8 cellular contexts compared by ENCODE assay signal in genomic region chr3:183698760-183699159, GRCh38. TPM values are rescaled to one million over a fixed set of nuclear protein-coding genes. Genes with fewer than 3 reads are reported as not detected.
DNase-seq lines count a peak whose midpoint lies in the region; ATAC-seq, FAIRE-seq and TF ChIP-seq lines count a peak whose summit lies in the region.

No MANE protein-coding gene starts in this region.

- no peak overlapping the region for H3K23ac ChIP-seq in mesendoderm (ENCODE audit: low read length)

- ATAC-seq in upper lobe of left lung (ENCODE audit: low FRiP score in 2 of 2) = peak in 1 of 2 donors; percentile 66
- ATAC-seq in HG03342 (IDR thresholded peaks at IDR 0.05; ENCODE audit: unreplicated experiment) = no peak
- no peak for ATAC-seq in GM18502 (IDR thresholded peaks at IDR 0.05; ENCODE audit: poor library complexity, unreplicated experiment)

- H2BK5ac ChIP-seq in mesendoderm (ENCODE audit: low read length) = no peak overlapping the region

- TF ChIP-seq CTCF in Peyer's patch (IDR thresholded peaks at IDR 0.05) (no peak), coronary artery (IDR thresholded peaks at IDR 0.05) (no peak), upper lobe of left lung (IDR thresholded peaks at IDR 0.05) (no peak)

- DNase-seq in AG08395 (ENCODE audit: low spot score) (peak; percentile 32), GM19239 (ENCODE audit: insufficient read length, low spot score) (no peak), Peyer's patch (peak in 2 of 3 donors; percentile 41 to 51), coronary artery (ENCODE audit: low spot score) (no peak), mesendoderm (peak; percentile 46), upper lobe of left lung (peak in 1 of 2 donors; percentile 49)

- H2AK5ac ChIP-seq in mesendoderm (ENCODE audit: low read length) = no peak overlapping the region

- H3K79me1 ChIP-seq in mesendoderm (ENCODE audit: low read length) = peaks cover 3% of the 10 kb centered on the region

- peak overlapping the region; percentile 74 for H3K9ac ChIP-seq in mesendoderm (ENCODE audit: low read length)

- H3K36me3 ChIP-seq in Peyer's patch (no peaks in the 10 kb centered on the region), mesendoderm (ENCODE audit: control insufficient read depth, insufficient read depth, low read length) (no peaks in the 10 kb centered on the region), upper lobe of left lung (peaks cover 0 to 6% (median 2%) of the 10 kb centered on the region in 4 donors)

- H3K4me2 ChIP-seq in mesendoderm (ENCODE audit: low read length) = peak overlapping the region; percentile 85

- peak overlapping the region in 3 of 4 donors; percentile 2 to 92 (median 92) for H3K27ac ChIP-seq in Peyer's patch
- peak overlapping the region; percentile 91 to 95 for H3K27ac ChIP-seq in coronary artery
- H3K27ac ChIP-seq in mesendoderm (ENCODE audit: low read depth, low read length) = no peak overlapping the region
- peak overlapping the region; percentile 88 to 96 (median 90) for H3K27ac ChIP-seq in upper lobe of left lung

- H3K79me2 ChIP-seq in mesendoderm (ENCODE audit: control insufficient read depth, insufficient read depth, low read length) = peaks cover 54% of the 10 kb centered on the region

- TF ChIP-seq POLR2A in Peyer's patch (IDR thresholded peaks at IDR 0.05) = no peak
- TF ChIP-seq POLR2A in upper lobe of left lung (IDR thresholded peaks at IDR 0.05) = no peak

- peaks cover 0 to 14% (median 2%) of the 10 kb centered on the region in 4 donors for H3K4me1 ChIP-seq in Peyer's patch
- H3K4me1 ChIP-seq in mesendoderm (ENCODE audit: control insufficient read depth, low read depth, low read length) = peaks cover 3% of the 10 kb centered on the region
- H3K4me1 ChIP-seq in upper lobe of left lung = peaks cover 12 to 22% (median 16%) of the 10 kb centered on the region in 4 donors

- H3K18ac ChIP-seq in mesendoderm (ENCODE audit: low read length) = no peak overlapping the region

- peak; percentile 31 for FAIRE-seq in GM19239 (lab: Jason Lieb, UNC)

- peak overlapping the region; percentile 84 to 99 (median 98) for H3K4me3 ChIP-seq in Peyer's patch
- peak overlapping the region; percentile 100 for H3K4me3 ChIP-seq in coronary artery
- H3K4me3 ChIP-seq in mesendoderm (ENCODE audit: low read length) = peak overlapping the region; percentile 26
- H3K4me3 ChIP-seq in upper lobe of left lung = peak overlapping the region; percentile 82 to 99 (median 92)

- H4K5ac ChIP-seq in mesendoderm (ENCODE audit: low read length) = no peak overlapping the region

- no peak for TF ChIP-seq EP300 in upper lobe of left lung (IDR thresholded peaks at IDR 0.05)

- H3K4ac ChIP-seq in mesendoderm (ENCODE audit: low read depth, low read length) = no peak overlapping the region

- H3K27me3 ChIP-seq in Peyer's patch (no peaks in the 10 kb centered on the region), mesendoderm (ENCODE audit: insufficient read depth, low read length, poor library complexity) (no peaks in the 10 kb centered on the region), upper lobe of left lung (no peaks in the 10 kb centered on the region)

- no peak overlapping the region for H4K8ac ChIP-seq in mesendoderm (ENCODE audit: low read depth, low read length)

- H2BK120ac ChIP-seq in mesendoderm (ENCODE audit: low read depth, low read length) = no peak overlapping the region

- no peaks in the 10 kb centered on the region for H3K9me3 ChIP-seq in Peyer's patch
- H3K9me3 ChIP-seq in upper lobe of left lung = no peaks in the 10 kb centered on the region

- peak overlapping the region; percentile 85 for H3K56ac ChIP-seq in mesendoderm (ENCODE audit: low read length)

- WGBS in mesendoderm (ENCODE audit: extremely low coverage, insufficient coverage, low lambda C conversion rate) = no CpG with 5 or more reads among the region's 9 CpGs
- WGBS in upper lobe of left lung, 2 donors = 2 to 3% methylated on average over 9 of the region's 9 CpGs

- H2BK15ac ChIP-seq in mesendoderm (replicated peaks; ENCODE audit: low read depth) = no peak overlapping the region

RNA-seq across cellular contexts. Expression of gene YEATS2, which starts 1.2 kb away (rescaled TPM):
- total RNA-seq in Peyer's patch (10 to 100 TPM; 24.3 to 56.9 (median 27.7) TPM), upper lobe of left lung (10 to 100 TPM; 23.9 to 65.0 (median 41.2) TPM)
- polyA plus RNA-seq in mesendoderm (2013, experiment 1 of 2) = 25.7 TPM
- polyA plus RNA-seq in mesendoderm (2013, experiment 2 of 2) = 26.1 TPM

Comparison
In these comparisons a context has a peak if more than half of its experiments do, and no peak if none do; other contexts are left out.
1. DNase-seq: peak in AG08395 (single experiment), Peyer's patch (2 of 3) and mesendoderm (single experiment); none in GM19239 (single experiment) and coronary artery (single experiment).
2. H3K4me3 ChIP-seq: peak in every context shown above with its lines; median percentile 100 in coronary artery; 98 in Peyer's patch; 92 in upper lobe of left lung; 26 in mesendoderm.